ENCODE assay signal across 1 cellular context in genomic region chr1:194069168-194069830, GRCh38.
TF ChIP-seq lines count a peak whose summit lies in the region.

No MANE protein-coding gene starts in this region.

TF ChIP-seq in SK-N-SH, 30 proteins besides CTCF, POLR2A, EP300 and RAD21 (continued from another document):
- TF ChIP-seq FOXM1 (IDR thresholded peaks at IDR 0.05; ENCODE audit: low read depth), result no peak
- TF ChIP-seq MXI1 (IDR thresholded peaks at IDR 0.05; ENCODE audit: low read depth, low read length), result no peak
- TF ChIP-seq NFIC (IDR thresholded peaks at IDR 0.05; ENCODE audit: borderline replicate concordance), result peak; percentile 72
- no peak for TF ChIP-seq ELF1 (IDR thresholded peaks at IDR 0.05)
- no peak for TF ChIP-seq RXRA (IDR thresholded peaks at IDR 0.05; ENCODE audit: borderline replicate concordance, low read depth)
- TF ChIP-seq, protein P1, sequence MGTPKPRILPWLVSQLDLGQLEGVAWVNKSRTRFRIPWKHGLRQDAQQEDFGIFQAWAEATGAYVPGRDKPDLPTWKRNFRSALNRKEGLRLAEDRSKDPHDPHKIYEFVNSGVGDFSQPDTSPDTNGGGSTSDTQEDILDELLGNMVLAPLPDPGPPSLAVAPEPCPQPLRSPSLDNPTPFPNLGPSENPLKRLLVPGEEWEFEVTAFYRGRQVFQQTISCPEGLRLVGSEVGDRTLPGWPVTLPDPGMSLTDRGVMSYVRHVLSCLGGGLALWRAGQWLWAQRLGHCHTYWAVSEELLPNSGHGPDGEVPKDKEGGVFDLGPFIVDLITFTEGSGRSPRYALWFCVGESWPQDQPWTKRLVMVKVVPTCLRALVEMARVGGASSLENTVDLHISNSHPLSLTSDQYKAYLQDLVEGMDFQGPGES (IDR thresholded peaks at IDR 0.05; ENCODE audit: low read depth, low read length), result no peak
- TF ChIP-seq SIN3A (IDR thresholded peaks at IDR 0.05; ENCODE audit: borderline replicate concordance, low read depth, low read length), result no peak
- TF ChIP-seq RCOR1 (IDR thresholded peaks at IDR 0.05; ENCODE audit: low read length), result no peak
- TF ChIP-seq, protein P2, sequence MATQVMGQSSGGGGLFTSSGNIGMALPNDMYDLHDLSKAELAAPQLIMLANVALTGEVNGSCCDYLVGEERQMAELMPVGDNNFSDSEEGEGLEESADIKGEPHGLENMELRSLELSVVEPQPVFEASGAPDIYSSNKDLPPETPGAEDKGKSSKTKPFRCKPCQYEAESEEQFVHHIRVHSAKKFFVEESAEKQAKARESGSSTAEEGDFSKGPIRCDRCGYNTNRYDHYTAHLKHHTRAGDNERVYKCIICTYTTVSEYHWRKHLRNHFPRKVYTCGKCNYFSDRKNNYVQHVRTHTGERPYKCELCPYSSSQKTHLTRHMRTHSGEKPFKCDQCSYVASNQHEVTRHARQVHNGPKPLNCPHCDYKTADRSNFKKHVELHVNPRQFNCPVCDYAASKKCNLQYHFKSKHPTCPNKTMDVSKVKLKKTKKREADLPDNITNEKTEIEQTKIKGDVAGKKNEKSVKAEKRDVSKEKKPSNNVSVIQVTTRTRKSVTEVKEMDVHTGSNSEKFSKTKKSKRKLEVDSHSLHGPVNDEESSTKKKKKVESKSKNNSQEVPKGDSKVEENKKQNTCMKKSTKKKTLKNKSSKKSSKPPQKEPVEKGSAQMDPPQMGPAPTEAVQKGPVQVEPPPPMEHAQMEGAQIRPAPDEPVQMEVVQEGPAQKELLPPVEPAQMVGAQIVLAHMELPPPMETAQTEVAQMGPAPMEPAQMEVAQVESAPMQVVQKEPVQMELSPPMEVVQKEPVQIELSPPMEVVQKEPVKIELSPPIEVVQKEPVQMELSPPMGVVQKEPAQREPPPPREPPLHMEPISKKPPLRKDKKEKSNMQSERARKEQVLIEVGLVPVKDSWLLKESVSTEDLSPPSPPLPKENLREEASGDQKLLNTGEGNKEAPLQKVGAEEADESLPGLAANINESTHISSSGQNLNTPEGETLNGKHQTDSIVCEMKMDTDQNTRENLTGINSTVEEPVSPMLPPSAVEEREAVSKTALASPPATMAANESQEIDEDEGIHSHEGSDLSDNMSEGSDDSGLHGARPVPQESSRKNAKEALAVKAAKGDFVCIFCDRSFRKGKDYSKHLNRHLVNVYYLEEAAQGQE (IDR thresholded peaks at IDR 0.05; ENCODE audit: low read depth, low read length), result no peak
- TF ChIP-seq YY1 (IDR thresholded peaks at IDR 0.05; ENCODE audit: low read depth), result peak; percentile 25; the same call in 1 of the 2 replicates
- no peak for TF ChIP-seq GATA2 (CRISPR knock-in tag; IDR thresholded peaks at IDR 0.05)
- TF ChIP-seq GABPA (IDR thresholded peaks at IDR 0.05; ENCODE audit: low read depth), result no peak
- no peak for TF ChIP-seq CHD2 (IDR thresholded peaks at IDR 0.05; ENCODE audit: low read length, partially characterized antibody)
- TF ChIP-seq FOXJ3 (CRISPR knock-in tag; IDR thresholded peaks at IDR 0.05), result no peak
- TF ChIP-seq, protein P3, sequence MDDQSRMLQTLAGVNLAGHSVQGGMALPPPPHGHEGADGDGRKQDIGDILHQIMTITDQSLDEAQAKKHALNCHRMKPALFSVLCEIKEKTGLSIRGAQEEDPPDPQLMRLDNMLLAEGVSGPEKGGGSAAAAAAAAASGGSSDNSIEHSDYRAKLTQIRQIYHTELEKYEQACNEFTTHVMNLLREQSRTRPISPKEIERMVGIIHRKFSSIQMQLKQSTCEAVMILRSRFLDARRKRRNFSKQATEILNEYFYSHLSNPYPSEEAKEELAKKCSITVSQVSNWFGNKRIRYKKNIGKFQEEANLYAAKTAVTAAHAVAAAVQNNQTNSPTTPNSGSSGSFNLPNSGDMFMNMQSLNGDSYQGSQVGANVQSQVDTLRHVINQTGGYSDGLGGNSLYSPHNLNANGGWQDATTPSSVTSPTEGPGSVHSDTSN (IDR thresholded peaks at IDR 0.05), result peak; percentile 91
- peak; percentile 32; the same call in 1 of the 2 replicates for TF ChIP-seq MAX (IDR thresholded peaks at IDR 0.05; ENCODE audit: low read depth)
- TF ChIP-seq RFX5 (IDR thresholded peaks at IDR 0.05; ENCODE audit: low read length), result no peak
- peak; percentile 57; the same call in 1 of the 2 replicates for TF ChIP-seq POLR2AphosphoS5 (IDR thresholded peaks at IDR 0.05; ENCODE audit: low read depth, low read length)
- TF ChIP-seq SMC3 (IDR thresholded peaks at IDR 0.05; ENCODE audit: low read depth, low read length), result no peak
- peak; percentile 50; the same call in 1 of the 2 replicates for TF ChIP-seq TEAD4 (IDR thresholded peaks at IDR 0.05; ENCODE audit: borderline replicate concordance, insufficient read depth)
- TF ChIP-seq TAF1 (IDR thresholded peaks at IDR 0.05; ENCODE audit: borderline replicate concordance, low read depth, low read length), result no peak
- TF ChIP-seq FOSL2 (IDR thresholded peaks at IDR 0.05; ENCODE audit: borderline replicate concordance, low read depth), result no peak
- no peak for TF ChIP-seq MEF2A (IDR thresholded peaks at IDR 0.05; ENCODE audit: borderline replicate concordance, low read depth)
- peak; percentile 37; the same call in 1 of the 2 replicates for TF ChIP-seq USF1 (IDR thresholded peaks at IDR 0.05; ENCODE audit: borderline replicate concordance, low read depth)
